ENCODE assay signal across 8 cellular contexts in genomic region chr5:35125746-35126145, GRCh38.
"Had no signal": no experiment of that assay in that cellular context is flagged by ENCODE, and none has a peak within 500 bp of the region (broad histone marks: within the 10 kb centered on the region; RNA-seq: fewer than 3 reads in every experiment).

No MANE protein-coding gene starts in this region.

- DNase-seq: GM23248, GOT3, H7, HFFc6, IMR-90 had no signal

- H2AFZ ChIP-seq: GM23248 had no signal

- H3K9ac ChIP-seq: GM23248 had no signal

- H3K9me3 Mint-ChIP-seq: HFFc6 had no signal

- H3K4me3 ChIP-seq: GM23248, HAP-1 had no signal

- H3K4me3 Mint-ChIP-seq: HFFc6 had no signal

- H3K9me3 ChIP-seq: HAP-1 had no signal

- H3K36me3 ChIP-seq: HAP-1 had no signal

- H3K27ac Mint-ChIP-seq: HFFc6 had no signal

- ATAC-seq: HCT116 had no signal

- H3K4me1 ChIP-seq: HAP-1 had no signal

- H3K27ac ChIP-seq: GM23248, HL-60 had no signal
